Comparison of ENCODE assay signal across 1 cellular context in the genomic region with DNA sequence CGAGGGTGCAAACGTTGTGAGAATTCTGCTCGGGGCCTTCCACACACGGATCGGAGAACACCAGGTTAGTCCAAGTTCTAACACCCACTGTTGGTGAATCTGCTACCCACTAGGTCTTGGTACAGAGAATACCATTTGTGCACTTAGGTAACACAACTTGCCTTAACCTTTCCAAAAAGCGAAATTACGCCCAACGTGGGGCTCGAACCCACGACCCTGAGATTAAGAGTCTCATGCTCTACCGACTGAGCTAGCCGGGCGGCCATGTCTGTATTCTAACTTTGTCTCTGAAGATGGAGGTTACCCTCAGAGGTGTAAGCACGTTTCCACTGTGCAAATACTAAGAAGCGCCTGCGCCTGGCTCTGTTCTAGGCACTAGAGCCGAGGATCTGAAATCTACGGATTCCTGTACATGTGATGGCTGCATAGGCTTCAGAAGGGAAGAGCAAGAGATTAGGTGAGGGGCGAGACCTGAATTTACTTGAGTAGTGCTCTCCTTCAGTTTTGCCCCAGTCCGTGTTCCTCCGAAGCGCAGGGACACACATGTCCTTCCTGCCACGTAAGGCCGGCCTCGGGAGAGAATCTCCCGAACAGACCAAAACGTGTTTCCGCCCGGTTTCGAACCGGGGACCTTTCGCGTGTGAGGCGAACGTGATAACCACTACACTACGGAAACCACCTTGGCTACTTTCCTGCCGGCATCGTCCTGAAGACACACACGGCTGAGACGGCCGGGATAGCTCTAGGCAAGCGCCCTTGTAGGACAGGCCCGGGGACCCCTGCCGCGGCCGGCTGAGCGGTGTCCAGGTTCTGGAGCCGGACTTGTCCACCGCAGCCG.
A peak's percentile ranks its signal among the peaks of the same experiment; 100 is the strongest.
TF ChIP-seq lines count a peak whose summit lies in the region.

No MANE protein-coding gene starts in this region.

TF ChIP-seq in endothelial cell of umbilical vein, 7 proteins besides CTCF, POLR2A, EP300 and RAD21:
- no peak for TF ChIP-seq JUN (IDR thresholded peaks at IDR 0.05; ENCODE audit: borderline replicate concordance, insufficient read depth, insufficient read length, low read depth)
- TF ChIP-seq GATA2 (IDR thresholded peaks at IDR 0.05; ENCODE audit: insufficient read depth, insufficient read length, low read depth, low read length): peak; percentile 36
- TF ChIP-seq, protein P1, sequence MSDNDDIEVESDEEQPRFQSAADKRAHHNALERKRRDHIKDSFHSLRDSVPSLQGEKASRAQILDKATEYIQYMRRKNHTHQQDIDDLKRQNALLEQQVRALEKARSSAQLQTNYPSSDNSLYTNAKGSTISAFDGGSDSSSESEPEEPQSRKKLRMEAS (IDR thresholded peaks at IDR 0.05; ENCODE audit: insufficient read depth, insufficient read length): peak; percentile 30
